Comparison of ENCODE assay signal across 14 cellular contexts in genomic region chr13:114140909-114141255, GRCh38. TPM values are rescaled to one million over a fixed set of nuclear protein-coding genes. Genes with fewer than 3 reads are reported as not detected.
DNase-seq lines count a peak whose midpoint lies in the region; ATAC-seq, FAIRE-seq and TF ChIP-seq lines count a peak whose summit lies in the region.
"Had no signal": no experiment of that assay in that cellular context is flagged by ENCODE, and none has a peak within 500 bp of the region (broad histone marks: within the 10 kb centered on the region; RNA-seq: fewer than 3 reads in every experiment).

No MANE protein-coding gene starts in this region.

- no peak overlapping the region for H2BK15ac ChIP-seq in mesenchymal stem cell (ENCODE audit: low read depth, poor library complexity, severe bottlenecking)

- H3K79me1 ChIP-seq in mesenchymal stem cell (replicated peaks; ENCODE audit: low read length, poor library complexity, severe bottlenecking), result no peaks in the 10 kb centered on the region

- H3K9ac ChIP-seq in HepG2 (ENCODE audit: insufficient read depth, low read depth, low read length) (no peak overlapping the region), K562 (ENCODE audit: insufficient read depth in 1 of 2, low read depth in 2 of 2, low read length in 2 of 2) (no peak overlapping the region; a peak in 2 of 4 replicates), mesenchymal stem cell (ENCODE audit: low read length) (no peak overlapping the region)

- H3K27me3 ChIP-seq in right lobe of liver (no peaks in the 10 kb centered on the region), HepG2 (ENCODE audit: control insufficient read depth in 1 of 2, insufficient read depth in 2 of 2, low read length in 2 of 2) (peaks cover 5 to 22% of the 10 kb centered on the region in 2 experiments; a peak in 4 of 5 replicates), K562 (ENCODE audit: control insufficient read depth in 2 of 2, insufficient read depth in 2 of 2, low read length in 2 of 2) (no peaks in the 10 kb centered on the region), mesenchymal stem cell (ENCODE audit: control insufficient read depth in 1 of 2, insufficient read depth in 1 of 2, low read length in 2 of 2) (peaks cover 0 to 36% of the 10 kb centered on the region in 2 experiments)

- H3K4me1 ChIP-seq in right lobe of liver, result no peaks in the 10 kb centered on the region
- no peaks in the 10 kb centered on the region for H3K4me1 ChIP-seq in HepG2 (ENCODE audit: insufficient read depth, low read length)
- peaks cover 15 to 37% of the 10 kb centered on the region in 2 experiments; a peak in 3 of 5 replicates for H3K4me1 ChIP-seq in K562 (replicated peaks in 1 of 2; ENCODE audit: control insufficient read depth in 2 of 2, insufficient read depth in 2 of 2, low read length in 2 of 2)
- peaks cover 24% of the 10 kb centered on the region for H3K4me1 ChIP-seq in mesenchymal stem cell (ENCODE audit: control insufficient read depth, insufficient read depth, low read depth, low read length)

- DNase-seq in right lobe of liver (peak in 2 of 3 donors; percentile 18 to 39), HepG2 (ENCODE audit: low spot score) (no peak), T-cell (peak in 26 of 34 experiments; percentile 39 to 73 (median 52)), K562 (ENCODE audit: extremely low read depth in 1 of 4, low spot score in 3 of 4) (no peak), mesenchymal stem cell (no peak)
- DNase-seq in stimulated activated naive CD8-positive, alpha-beta T cell treated with anti-CD3 and anti-CD28 coated beads, Interleukin-15, amount 100 ng/mL, for 72 hours, result peak; percentile 54 to 55
- DNase-seq: COR-L47, foreskin melanocyte, NCI-H1694 treated with DMSO at 0.1 percent for 48 hours, SIG-M5 had no signal

- peak overlapping the region in 1 of 2 experiments; percentile 13 for H3K14ac ChIP-seq in mesenchymal stem cell (ENCODE audit: low read length in 2 of 2)

- H4K20me1 ChIP-seq in HepG2 (ENCODE audit: insufficient read depth, low read length) (no peaks in the 10 kb centered on the region), K562 (replicated peaks; ENCODE audit: control insufficient read depth, insufficient read depth, low read length) (no peaks in the 10 kb centered on the region)

- TF ChIP-seq CTCF in right lobe of liver (IDR thresholded peaks at IDR 0.05), result no peak
- TF ChIP-seq CTCF in HepG2 (CRISPR knock-in tag; IDR thresholded peaks at IDR 0.05), result no peak
- no peak for TF ChIP-seq CTCF in K562 (IDR thresholded peaks at IDR 0.05 in 2 of 3, conservative IDR thresholded peaks at IDR 0.05 in 1 of 3; ENCODE audit: insufficient read depth in 2 of 3, low read depth in 1 of 3, low read length in 3 of 3)

- TF ChIP-seq POLR2A in right lobe of liver (IDR thresholded peaks at IDR 0.05), result no peak
- TF ChIP-seq POLR2A in HepG2 (IDR thresholded peaks at IDR 0.05; ENCODE audit: insufficient read depth in 1 of 2, low read depth in 2 of 2, low read length in 2 of 2), result no peak
- no peak for TF ChIP-seq POLR2A in K562 (conservative IDR thresholded peaks at IDR 0.05)

- no peak overlapping the region for H2AFZ ChIP-seq in HepG2 (ENCODE audit: low read length)
- peak overlapping the region; percentile 55; the same call in 1 of the 2 replicates for H2AFZ ChIP-seq in K562 (ENCODE audit: low read depth, low read length)
- H2AFZ ChIP-seq in mesenchymal stem cell (ENCODE audit: low read depth, low read length), result no peak overlapping the region

- no peak overlapping the region for H3K27ac ChIP-seq in right lobe of liver
- H3K27ac ChIP-seq in HepG2 (ENCODE audit: extremely low read length, insufficient read depth, low read length), result no peak overlapping the region
- no peak overlapping the region for H3K27ac ChIP-seq in K562 (ENCODE audit: extremely low read depth, low read depth, low read length)
- H3K27ac ChIP-seq in mesenchymal stem cell (ENCODE audit: low read length, poor library complexity, severe bottlenecking), result no peak overlapping the region

- WGBS in right lobe of liver (ENCODE audit: insufficient coverage, low coverage, low lambda C conversion rate, missing lambda C conversion rate), result 24% methylated on average over 8 of the region's 10 CpGs
- 36% methylated on average over 9 of the region's 10 CpGs for WGBS in HepG2 (ENCODE audit: low lambda C conversion rate)
- 28% methylated on average over 9 of the region's 10 CpGs for WGBS in K562 (ENCODE audit: insufficient coverage, low coverage, missing lambda C conversion rate)
- WGBS in mesenchymal stem cell, result 90% methylated on average over 5 of the region's 10 CpGs

- no peaks in the 10 kb centered on the region for H3K79me2 ChIP-seq in HepG2 (ENCODE audit: insufficient read depth, low read length)
- H3K79me2 ChIP-seq in K562 (ENCODE audit: control insufficient read depth, insufficient read depth, low read length), result no peaks in the 10 kb centered on the region

- in situ Hi-C loops in HepG2 (cut with HindIII; ENCODE audit: extremely low pct_ligation_motif_present, low pct_unique_long_range_greater_than_20kb) (loop anchor here (5.0 kb wide), 1 partner anchor 86 kb away; no protein-coding TSS in a partner anchor), K562 (cut with MboI) (no loop called here)

- no peaks in the 10 kb centered on the region for H3K36me3 ChIP-seq in right lobe of liver
- no peaks in the 10 kb centered on the region for H3K36me3 ChIP-seq in HepG2 (replicated peaks in 1 of 2; ENCODE audit: control insufficient read depth in 1 of 2, insufficient read depth in 2 of 2, low read length in 2 of 2)
- no peaks in the 10 kb centered on the region for H3K36me3 ChIP-seq in K562 (ENCODE audit: control insufficient read depth, insufficient read depth, low read length)
- H3K36me3 ChIP-seq in mesenchymal stem cell (ENCODE audit: control insufficient read depth in 1 of 2, insufficient read depth in 2 of 2, low read depth in 1 of 2, low read length in 2 of 2), result no peaks in the 10 kb centered on the region

- H3K4me3 ChIP-seq in right lobe of liver, result no peak overlapping the region
- no peak overlapping the region for H3K4me3 ChIP-seq in HepG2 (replicated peaks in 1 of 3; ENCODE audit: insufficient read depth in 1 of 3, low read depth in 2 of 3, low read length in 3 of 3)
- no peak overlapping the region for H3K4me3 ChIP-seq in K562
- H3K4me3 ChIP-seq in mesenchymal stem cell (ENCODE audit: insufficient read depth in 1 of 2, low read depth in 1 of 2, low read length in 2 of 2), result no peak overlapping the region
- H3K4me3 ChIP-seq: lung had no signal

- no peak overlapping the region for H3K4me3 Mint-ChIP-seq in T-cell
- H3K4me3 Mint-ChIP-seq in stimulated activated naive CD8-positive, alpha-beta T cell treated with anti-CD3 and anti-CD28 coated beads, Interleukin-15, amount 100 ng/mL, for 72 hours, result no peak overlapping the region

- no peak overlapping the region for H2AK5ac ChIP-seq in mesenchymal stem cell (ENCODE audit: low read length, severe bottlenecking)

- no peak overlapping the region for H4K8ac ChIP-seq in mesenchymal stem cell (ENCODE audit: low read length)

- no peak overlapping the region for H3K23ac ChIP-seq in mesenchymal stem cell (ENCODE audit: low read length in 2 of 2)

- ATAC-seq in right lobe of liver (peak in 2 of 4 donors; percentile 17 to 25), HepG2 (no peak), T-cell (replicated peaks in 1 of 4) (peak; percentile 21 to 34 (median 32)), K562 (peak; percentile 44; the same call in 2 of the 3 replicates), GM21528 (IDR thresholded peaks at IDR 0.05; ENCODE audit: low FRiP score, unreplicated experiment) (no peak), HG03039 (IDR thresholded peaks at IDR 0.05; ENCODE audit: unreplicated experiment) (no peak)
- ATAC-seq in stimulated activated naive CD8-positive, alpha-beta T cell treated with anti-CD3 and anti-CD28 coated beads, Interleukin-15, amount 100 ng/mL, for 72 hours, result peak; percentile 56
- ATAC-seq: right cardiac atrium had no signal

- no peak for TF ChIP-seq RAD21 in HepG2 (CRISPR knock-in tag; IDR thresholded peaks at IDR 0.05)
- no peak for TF ChIP-seq RAD21 in K562 (CRISPR knock-in tag; conservative IDR thresholded peaks at IDR 0.05 in 1 of 2, IDR thresholded peaks at IDR 0.05 in 1 of 2)

- no peaks in the 10 kb centered on the region for H3K9me1 ChIP-seq in K562 (ENCODE audit: control insufficient read depth, insufficient read depth, low read length)

- CTCF ChIA-PET in HepG2 (lab: Yijun Ruan, JAX; ENCODE audit: low intra/inter-chr PET ratio, low total read pairs), result no interaction called here
- CTCF ChIA-PET in T-cell (lab: Charles Lee), result no interaction called here
- CTCF ChIA-PET in K562 (lab: Yijun Ruan, JAX; ENCODE audit: low intra/inter-chr PET ratio), result no interaction called here

- H3K4me2 ChIP-seq in HepG2 (ENCODE audit: low read depth, low read length) (no peak overlapping the region), K562 (ENCODE audit: insufficient read depth, low read length) (peak overlapping the region; percentile 25; the same call in 1 of the 2 replicates), mesenchymal stem cell (ENCODE audit: low read length, poor library complexity, severe bottlenecking) (no peak overlapping the region)

- BruUV-seq in HepG2 (replicated peaks; lab: Mats Ljungman, UMichigan) (no TSS peak), K562 (replicated peaks; lab: Mats Ljungman, UMichigan) (no TSS peak)

- TF ChIP-seq EP300 in HepG2 (IDR thresholded peaks at IDR 0.05; ENCODE audit: low read depth in 2 of 2, low read length in 2 of 2) (no peak), HepG2 (CRISPR knock-in tag; IDR thresholded peaks at IDR 0.05; ENCODE audit: borderline replicate concordance) (no peak), K562 (IDR thresholded peaks at IDR 0.05; ENCODE audit: low read length) (no peak)

- peaks cover 5 to 30% (median 26%) of the 10 kb centered on the region in 3 donors for H3K4me1 Mint-ChIP-seq in T-cell
- peaks cover 15% of the 10 kb centered on the region for H3K4me1 Mint-ChIP-seq in stimulated activated naive CD8-positive, alpha-beta T cell treated with anti-CD3 and anti-CD28 coated beads, Interleukin-15, amount 100 ng/mL, for 72 hours

- FAIRE-seq in HepG2 (lab: Jason Lieb, UNC), result no peak
- no peak for FAIRE-seq in K562 (lab: Jason Lieb, UNC)

- no peaks in the 10 kb centered on the region for H3K9me3 ChIP-seq in right lobe of liver
- no peaks in the 10 kb centered on the region for H3K9me3 ChIP-seq in HepG2 (ENCODE audit: low read length)
- H3K9me3 ChIP-seq in K562 (replicated peaks; ENCODE audit: control insufficient read depth, insufficient read depth, low read depth, low read length), result no peaks in the 10 kb centered on the region
- no peaks in the 10 kb centered on the region for H3K9me3 ChIP-seq in mesenchymal stem cell (ENCODE audit: control insufficient read depth, low read length)

- no peak overlapping the region for H2BK5ac ChIP-seq in mesenchymal stem cell (ENCODE audit: low read depth, low read length, poor library complexity, severe bottlenecking)

- H3K9me3 Mint-ChIP-seq in T-cell, result no peaks in the 10 kb centered on the region
- H3K9me3 Mint-ChIP-seq in stimulated activated naive CD8-positive, alpha-beta T cell treated with anti-CD3 and anti-CD28 coated beads, Interleukin-15, amount 100 ng/mL, for 72 hours, result peaks cover 0 to 4% of the 10 kb centered on the region in 2 donors

- H3K27ac Mint-ChIP-seq in T-cell, result no peak overlapping the region
- H3K27ac Mint-ChIP-seq in stimulated activated naive CD8-positive, alpha-beta T cell treated with anti-CD3 and anti-CD28 coated beads, Interleukin-15, amount 100 ng/mL, for 72 hours, result no peak overlapping the region

- intact Hi-C loops in right lobe of liver (cut with DNase I), result no loop called here
- intact Hi-C loops in HepG2 (cut with micrococcal nuclease; ENCODE audit: unreplicated experiment), result no loop called here
- intact Hi-C loops in K562 (cut with micrococcal nuclease), result no loop called here

- H3K27me3 Mint-ChIP-seq in T-cell, result no peaks in the 10 kb centered on the region
- no peaks in the 10 kb centered on the region for H3K27me3 Mint-ChIP-seq in stimulated activated naive CD8-positive, alpha-beta T cell treated with anti-CD3 and anti-CD28 coated beads, Interleukin-15, amount 100 ng/mL, for 72 hours

- POLR2A ChIA-PET in HepG2 (lab: Yijun Ruan, JAX) (no interaction called here), T-cell (lab: Charles Lee) (no interaction called here), K562 (lab: Yijun Ruan, JAX) (interaction anchor here (0.6 to 1.7 kb wide), 2 partner anchors 14 to 187 kb away, joined by 3 to 6 read pairs; no protein-coding TSS in a partner anchor)

- H2BK12ac ChIP-seq in mesenchymal stem cell (ENCODE audit: low read length in 2 of 2), result no peak overlapping the region

- H3K4ac ChIP-seq in mesenchymal stem cell (ENCODE audit: low read depth in 1 of 2, low read length in 2 of 2), result no peak overlapping the region

- no peak overlapping the region for H4K91ac ChIP-seq in mesenchymal stem cell (ENCODE audit: low read length)

- H2BK120ac ChIP-seq in mesenchymal stem cell (ENCODE audit: low read depth, low read length), result no peak overlapping the region

- no peaks in the 10 kb centered on the region for H3K36me3 Mint-ChIP-seq in T-cell

- no peak overlapping the region for H3K18ac ChIP-seq in mesenchymal stem cell (ENCODE audit: low read depth in 1 of 2, low read length in 2 of 2)

RNA-seq across cellular contexts. Expression of gene RASA3, which starts 8.5 kb away (rescaled TPM):
- total RNA-seq in right lobe of liver (1 to 10 TPM; 3.5 to 7.9 (median 4.6) TPM), HepG2 (2016; rRNA removed; fragmentation: Illumina TruSeq; extraction: Trizol) (not detected in 2 replicates), T-cell (100 to 1,000 TPM; 223 to 267 (median 238) TPM), K562 (2014; rRNA removed) (15.3 and 17.8 TPM in 2 replicates), K562 (2014; rRNA removed; fragmentation: Illumina TruSeq; extraction: Trizol) (9.6 and 10.7 TPM in 2 replicates), K562 (2015; rRNA removed; fragmentation: Illumina TruSeq; extraction: Trizol) (12.9 and 13.7 TPM in 2 replicates), K562 (2021) (21.4 and 25.3 TPM in 2 replicates)
- not detected in 2 replicates for total RNA-seq in HepG2 (2016; cell fraction: cytosol; rRNA removed; fragmentation: Illumina TruSeq; extraction: Trizol; ENCODE audit: low read depth)
- 0.06 and 0.09 TPM in 2 replicates for total RNA-seq in HepG2 (2016; cell fraction: insoluble cytoplasmic fraction; rRNA removed; fragmentation: Illumina TruSeq; extraction: Trizol)
- total RNA-seq in HepG2 (2016; cell fraction: membrane; rRNA removed; fragmentation: Illumina TruSeq; extraction: Trizol), result not detected in 2 replicates
- 0.09 TPM in 1 of 2 replicates, not detected in the other for total RNA-seq in HepG2 (2016; cell fraction: nucleus; rRNA removed; fragmentation: Illumina TruSeq; extraction: Trizol)
- polyA plus RNA-seq in HepG2 (2011; rRNA removed) (0.05 and 0.07 TPM in 2 replicates), K562 (2011; rRNA removed) (14.1 and 14.4 TPM in 2 replicates), K562 (2014; fragmentation: Illumina TruSeq; extraction: Trizol) (17.3 and 19.7 TPM in 2 replicates), K562 (2014; fragmentation: Nextera tagmentation; extraction: Ambion mirVana) (1 to 10 TPM in 1 of 2 experiments, under 1 TPM in 1; 0.72 to 1.2 TPM), K562 (2014; rRNA removed) (19.1 and 21.9 TPM in 2 replicates)
- polyA plus RNA-seq in HepG2 (2011; cell fraction: cytosol; rRNA removed), result 0.09 TPM in 2 replicates
- polyA plus RNA-seq in HepG2 (2011; cell fraction: nucleus; rRNA removed), result 0.14 and 0.21 TPM in 2 replicates
- polyA plus RNA-seq in HepG2 (2012), result 0.04 TPM in 1 of 2 replicates, not detected in the other
- not detected in 2 replicates for polyA plus RNA-seq in HepG2 (2016; cell fraction: cytosol; fragmentation: Illumina TruSeq; extraction: Trizol; ENCODE audit: low read depth)
- polyA plus RNA-seq in HepG2 (2016; cell fraction: insoluble cytoplasmic fraction; fragmentation: Illumina TruSeq; extraction: Trizol; ENCODE audit: low read depth), result not detected in 2 replicates
- not detected in 2 replicates for polyA plus RNA-seq in HepG2 (2016; cell fraction: membrane; fragmentation: Illumina TruSeq; extraction: Trizol; ENCODE audit: low read depth)
- polyA plus RNA-seq in HepG2 (2016; cell fraction: nucleus; fragmentation: Illumina TruSeq; extraction: Trizol; ENCODE audit: insufficient read depth, low read depth), result 0.11 TPM in 1 of 2 replicates, not detected in the other
- 0.20 and 10.0 TPM in 2 replicates for polyA minus RNA-seq in HepG2 (2011; rRNA and poly(A)+ RNA removed; ENCODE audit: low replicate concordance)
- polyA minus RNA-seq in HepG2 (2011; cell fraction: cytosol; rRNA and poly(A)+ RNA removed), result 0.20 and 0.26 TPM in 2 replicates
- 0.12 and 0.26 TPM in 2 replicates for polyA minus RNA-seq in HepG2 (2011; cell fraction: nucleus; rRNA and poly(A)+ RNA removed)
- 25.3 and 38.4 TPM in 2 replicates for total RNA-seq in K562 (2011; cell fraction: chromatin; rRNA removed; ENCODE audit: low replicate concordance)
- 14.7 and 16.1 TPM in 2 replicates for total RNA-seq in K562 (2011; cell fraction: nucleolus; rRNA removed)
- total RNA-seq in K562 (2011; cell fraction: nucleoplasm; rRNA removed), result 13.4 and 15.3 TPM in 2 replicates
- polyA plus RNA-seq in K562 (2011; cell fraction: cytosol; rRNA removed), result 14.1 and 18.5 TPM in 2 replicates
- polyA plus RNA-seq in K562 (2011; cell fraction: nucleus; rRNA removed), result 16.6 and 21.7 TPM in 2 replicates
- polyA plus RNA-seq in K562 (2012), result 17.5 and 23.4 TPM in 2 replicates
- polyA minus RNA-seq in K562 (2011; rRNA and poly(A)+ RNA removed), result 10.5 and 13.0 TPM in 2 replicates
- 10.9 and 12.9 TPM in 2 replicates for polyA minus RNA-seq in K562 (2011; cell fraction: cytosol; rRNA and poly(A)+ RNA removed)
- polyA minus RNA-seq in K562 (2011; cell fraction: nucleus; rRNA and poly(A)+ RNA removed), result 6.3 and 8.4 TPM in 2 replicates
- polyA plus RNA-seq in mesenchymal stem cell (2013, experiment 1 of 2), result 44.2 TPM
- polyA plus RNA-seq in mesenchymal stem cell (2013, experiment 2 of 2), result 43.9 TPM

RNA-seq across cellular contexts. Expression of gene CFAP97D2, which starts 38.2 kb away (rescaled TPM):
- total RNA-seq in right lobe of liver (not detected), HepG2 (2016; rRNA removed; fragmentation: Illumina TruSeq; extraction: Trizol) (not detected in 2 replicates), T-cell (1 to 10 TPM in 3 of 5 donors, under 1 TPM in 2; 0.92 to 4.5 (median 2.6) TPM), K562 (2014; rRNA removed) (not detected in 2 replicates), K562 (2014; rRNA removed; fragmentation: Illumina TruSeq; extraction: Trizol) (not detected in 2 replicates), K562 (2015; rRNA removed; fragmentation: Illumina TruSeq; extraction: Trizol) (not detected in 2 replicates), K562 (2021) (not detected in 2 replicates)
- total RNA-seq in HepG2 (2016; cell fraction: cytosol; rRNA removed; fragmentation: Illumina TruSeq; extraction: Trizol; ENCODE audit: low read depth), result not detected in 2 replicates
- total RNA-seq in HepG2 (2016; cell fraction: insoluble cytoplasmic fraction; rRNA removed; fragmentation: Illumina TruSeq; extraction: Trizol), result not detected in 2 replicates
- not detected in 2 replicates for total RNA-seq in HepG2 (2016; cell fraction: membrane; rRNA removed; fragmentation: Illumina TruSeq; extraction: Trizol)
- total RNA-seq in HepG2 (2016; cell fraction: nucleus; rRNA removed; fragmentation: Illumina TruSeq; extraction: Trizol), result not detected in 2 replicates
- polyA plus RNA-seq in HepG2 (2011; rRNA removed) (not detected in 2 replicates), K562 (2011; rRNA removed) (not detected in 2 replicates), K562 (2014; fragmentation: Illumina TruSeq; extraction: Trizol) (not detected in 2 replicates), K562 (2014; fragmentation: Nextera tagmentation; extraction: Ambion mirVana) (not detected), K562 (2014; rRNA removed) (not detected in 2 replicates)
- polyA plus RNA-seq in HepG2 (2011; cell fraction: cytosol; rRNA removed), result not detected in 2 replicates
- not detected in 2 replicates for polyA plus RNA-seq in HepG2 (2011; cell fraction: nucleus; rRNA removed)
- polyA plus RNA-seq in HepG2 (2012), result not detected in 2 replicates
- not detected in 2 replicates for polyA plus RNA-seq in HepG2 (2016; cell fraction: cytosol; fragmentation: Illumina TruSeq; extraction: Trizol; ENCODE audit: low read depth)
- not detected in 2 replicates for polyA plus RNA-seq in HepG2 (2016; cell fraction: insoluble cytoplasmic fraction; fragmentation: Illumina TruSeq; extraction: Trizol; ENCODE audit: low read depth)
- not detected in 2 replicates for polyA plus RNA-seq in HepG2 (2016; cell fraction: membrane; fragmentation: Illumina TruSeq; extraction: Trizol; ENCODE audit: low read depth)
- polyA plus RNA-seq in HepG2 (2016; cell fraction: nucleus; fragmentation: Illumina TruSeq; extraction: Trizol; ENCODE audit: insufficient read depth, low read depth), result not detected in 2 replicates
- polyA minus RNA-seq in HepG2 (2011; rRNA and poly(A)+ RNA removed; ENCODE audit: low replicate concordance), result not detected in 2 replicates
- polyA minus RNA-seq in HepG2 (2011; cell fraction: cytosol; rRNA and poly(A)+ RNA removed), result not detected in 2 replicates
- not detected in 2 replicates for polyA minus RNA-seq in HepG2 (2011; cell fraction: nucleus; rRNA and poly(A)+ RNA removed)
- total RNA-seq in K562 (2011; cell fraction: chromatin; rRNA removed; ENCODE audit: low replicate concordance), result not detected in 2 replicates
- total RNA-seq in K562 (2011; cell fraction: nucleolus; rRNA removed), result not detected in 2 replicates
- total RNA-seq in K562 (2011; cell fraction: nucleoplasm; rRNA removed), result not detected in 2 replicates
- not detected in 2 replicates for polyA plus RNA-seq in K562 (2011; cell fraction: cytosol; rRNA removed)
- polyA plus RNA-seq in K562 (2011; cell fraction: nucleus; rRNA removed), result not detected in 2 replicates
- 0.07 and 0.40 TPM in 2 replicates for polyA plus RNA-seq in K562 (2012)
- not detected in 2 replicates for polyA minus RNA-seq in K562 (2011; rRNA and poly(A)+ RNA removed)
- not detected in 2 replicates for polyA minus RNA-seq in K562 (2011; cell fraction: cytosol; rRNA and poly(A)+ RNA removed)
- not detected in 2 replicates for polyA minus RNA-seq in K562 (2011; cell fraction: nucleus; rRNA and poly(A)+ RNA removed)
- not detected for polyA plus RNA-seq in mesenchymal stem cell (2013, experiment 1 of 2)
- polyA plus RNA-seq in mesenchymal stem cell (2013, experiment 2 of 2), result not detected
- total RNA-seq: right cardiac atrium had no signal
- polyA plus RNA-seq: right cardiac atrium had no signal

Comparison
In these comparisons a context has a peak if more than half of its experiments do, and no peak if none do; other contexts are left out.
1. DNase-seq: peak in right lobe of liver (2 of 3), T-cell (26 of 34) and stimulated activated naive CD8-positive, alpha-beta T cell treated with anti-CD3 and anti-CD28 coated beads, Interleukin-15, amount 100 ng/mL, for 72 hours (2 of 2); none in HepG2 (single experiment), K562 (0 of 4) and mesenchymal stem cell (single experiment).
2. ATAC-seq: peak in T-cell (4 of 4), K562 (single experiment) and stimulated activated naive CD8-positive, alpha-beta T cell treated with anti-CD3 and anti-CD28 coated beads, Interleukin-15, amount 100 ng/mL, for 72 hours (single experiment); none in HepG2 (single experiment), GM21528 (single experiment) and HG03039 (single experiment).
3. RNA of gene RASA3, which starts 8.5 kb away (total RNA-seq): 223 to 267 TPM in T-cell; 9.6 to 38.4 TPM in K562, 3.5 to 7.9 TPM in right lobe of liver and 0.06 to 0.09 TPM in HepG2; every median in the first group is over 4 times any median in the second.